ENCODE assay signal across 7 cellular contexts in genomic region chr2:171176516-171176915, GRCh38.
"Had no signal": no experiment of that assay in that cellular context is flagged by ENCODE, and none has a peak within 500 bp of the region (broad histone marks: within the 10 kb centered on the region; RNA-seq: fewer than 3 reads in every experiment).

No MANE protein-coding gene starts in this region.

- H2AFZ ChIP-seq: GM23338 had no signal

- DNase-seq: H9, HCEC 1CT, KG1 had no signal

- FAIRE-seq: H1, H54, HTR-8/SVneo had no signal

- H3K4me2 ChIP-seq: GM23338 had no signal

- ATAC-seq: GM23338 had no signal

- H3K4me3 ChIP-seq: GM23338 had no signal
